14 cellular contexts compared by ENCODE assay signal in genomic region chr18:9631814-9632496, GRCh38. TPM values are rescaled to one million over a fixed set of nuclear protein-coding genes. Genes with fewer than 3 reads are reported as not detected.
A peak's percentile ranks its signal among the peaks of the same experiment; 100 is the strongest.
DNase-seq lines count a peak whose midpoint lies in the region; ATAC-seq, FAIRE-seq and TF ChIP-seq lines count a peak whose summit lies in the region.
"Had no signal": no experiment of that assay in that cellular context is flagged by ENCODE, and none has a peak within 500 bp of the region (broad histone marks: within the 10 kb centered on the region; RNA-seq: fewer than 3 reads in every experiment).

No MANE protein-coding gene starts in this region.

- H3K36me3 Mint-ChIP-seq in astrocyte (ENCODE audit: low read depth, unreplicated experiment), result no peaks in the 10 kb centered on the region

- no peak for DNase-seq in Right ventricle myocardium superior
- no peak for DNase-seq in left cardiac atrium
- peak; percentile 96 for DNase-seq in astrocyte (ENCODE audit: low read depth)
- DNase-seq in glomerular visceral epithelial cell (ENCODE audit: extremely low spot score), result peak; percentile 67
- DNase-seq in NCI-H146 treated with DMSO at 0.1 percent for 48 hours (lab: John Stamatoyannopoulos, UW; ENCODE audit: unreplicated experiment), result no peak
- no peak for DNase-seq in prostate gland (ENCODE audit: low spot score)
- DNase-seq in medulla oblongata (ENCODE audit: extremely low spot score), result no peak
- DNase-seq in HuH-7 (ENCODE audit: low spot score), result no peak
- DNase-seq: MV-4-11, NCI-H69, posterior cingulate gyrus, T-cell, upper lobe of left lung had no signal

- no peaks in the 10 kb centered on the region for H4K20me1 ChIP-seq in astrocyte (ENCODE audit: insufficient read depth, low read length)

- H3K27me3 Mint-ChIP-seq in astrocyte (ENCODE audit: low read depth, unreplicated experiment), result no peaks in the 10 kb centered on the region

- intact Hi-C loops in Right ventricle myocardium superior (cut with DNase I) (no loop called here), left cardiac atrium (cut with DNase I) (no loop called here), prostate gland (cut with DNase I) (no loop called here)

- H3K36me3 ChIP-seq in astrocyte (ENCODE audit: insufficient read depth, low read length) (no peaks in the 10 kb centered on the region), prostate gland (no peaks in the 10 kb centered on the region)
- H3K36me3 ChIP-seq: upper lobe of left lung had no signal

- no peaks in the 10 kb centered on the region for H3K27me3 ChIP-seq in astrocyte (ENCODE audit: insufficient read depth, low read length)
- H3K27me3 ChIP-seq in prostate gland (replicated peaks; ENCODE audit: insufficient read depth), result no peaks in the 10 kb centered on the region
- H3K27me3 ChIP-seq: upper lobe of left lung had no signal

- peaks cover 2% of the 10 kb centered on the region for H3K9me3 Mint-ChIP-seq in astrocyte (ENCODE audit: unreplicated experiment)

- H3K4me1 ChIP-seq in astrocyte (ENCODE audit: insufficient read depth, low read length) (peaks cover 20% of the 10 kb centered on the region), prostate gland (replicated peaks) (no peaks in the 10 kb centered on the region)

- WGBS in prostate gland, result 56% methylated on average over 5 of the region's 5 CpGs

- H3K27ac ChIP-seq in astrocyte (ENCODE audit: low read depth, low read length), result peak overlapping the region; percentile 64
- H3K27ac ChIP-seq in prostate gland, result no peak overlapping the region

- no peak overlapping the region for H2AFZ ChIP-seq in astrocyte (ENCODE audit: low read depth, low read length)

- no peak overlapping the region for H3K9ac ChIP-seq in astrocyte (ENCODE audit: low read length)

- H3K9me3 ChIP-seq in astrocyte (ENCODE audit: insufficient read depth, low read depth, low read length) (no peaks in the 10 kb centered on the region), prostate gland (no peaks in the 10 kb centered on the region)
- H3K9me3 ChIP-seq: upper lobe of left lung had no signal

- TF ChIP-seq POLR2A in prostate gland (IDR thresholded peaks at IDR 0.05), result no peak

- peaks cover 21% of the 10 kb centered on the region for H3K4me1 Mint-ChIP-seq in astrocyte (ENCODE audit: low read depth, unreplicated experiment)
- H3K4me1 Mint-ChIP-seq: T-cell had no signal

- no peak for TF ChIP-seq CTCF in astrocyte (IDR thresholded peaks at IDR 0.05; ENCODE audit: insufficient read depth, low read depth, low read length)
- TF ChIP-seq CTCF in prostate gland (IDR thresholded peaks at IDR 0.05), result no peak

- H3K4me3 ChIP-seq in astrocyte (ENCODE audit: insufficient read depth, low read depth, low read length) (no peak overlapping the region), prostate gland (no peak overlapping the region)
- H3K4me3 ChIP-seq: upper lobe of left lung had no signal

- peak overlapping the region; percentile 40 for H3K4me2 ChIP-seq in astrocyte (ENCODE audit: low read length)

- FAIRE-seq in astrocyte (lab: Jason Lieb, UNC), result peak; percentile 68
- FAIRE-seq: A204.1 had no signal

- ATAC-seq in Right ventricle myocardium superior (ENCODE audit: poor library complexity) (peak; percentile 15), left cardiac atrium (no peak)
- ATAC-seq: T-cell had no signal

- H3K79me2 ChIP-seq in astrocyte (ENCODE audit: insufficient read depth, low read length), result no peaks in the 10 kb centered on the region

- H3K27ac Mint-ChIP-seq in astrocyte (ENCODE audit: unreplicated experiment), result peak overlapping the region; percentile 67
- H3K27ac Mint-ChIP-seq: T-cell had no signal

- no peak overlapping the region for H3K4me3 Mint-ChIP-seq in astrocyte (ENCODE audit: unreplicated experiment)
- H3K4me3 Mint-ChIP-seq: T-cell had no signal

RNA-seq across cellular contexts. Expression of gene PPP4R1, which starts 17.6 kb away (rescaled TPM):
- total RNA-seq in Right ventricle myocardium superior (55.4 TPM), left cardiac atrium (10 to 100 TPM; 55.8 to 77.6 TPM), astrocyte (131 and 132 TPM in 2 replicates), prostate gland (10 to 100 TPM; 39.1 to 67.0 TPM)

Comparison
In these comparisons a context has a peak if more than half of its experiments do, and no peak if none do; other contexts are left out.
1. DNase-seq: peak in astrocyte (single experiment) and glomerular visceral epithelial cell (single experiment); none in Right ventricle myocardium superior (single experiment), left cardiac atrium (single experiment), NCI-H146 treated with DMSO at 0.1 percent for 48 hours (single experiment), prostate gland (single experiment), medulla oblongata (single experiment) and HuH-7 (single experiment).